In genomic region chr6:2739335-2739734, GRCh38 we compare ENCODE assay signal across 13 cellular contexts. TPM values are rescaled to one million over a fixed set of nuclear protein-coding genes. Genes with fewer than 3 reads are reported as not detected.
DNase-seq lines count a peak whose midpoint lies in the region; ATAC-seq, FAIRE-seq and TF ChIP-seq lines count a peak whose summit lies in the region.
"Had no signal": no experiment of that assay in that cellular context is flagged by ENCODE, and none has a peak within 500 bp of the region (broad histone marks: within the 10 kb centered on the region; RNA-seq: fewer than 3 reads in every experiment).

No MANE protein-coding gene starts in this region.

- H3K9me3 Mint-ChIP-seq in neural progenitor cell: no peaks in the 10 kb centered on the region
- no peaks in the 10 kb centered on the region for H3K9me3 Mint-ChIP-seq in immature natural killer cell
- H3K9me3 Mint-ChIP-seq: activated T-helper 1 cell treated with anti-CD3 and anti-CD28 coated beads, Interleukin-12 subunit alpha, Interleukin-12 subunit beta, Interleukin-2, Interleukin-4 antibody, amounts not matched to agents 30 ng/mL and 10 ng/mL and 1 ng/mL, durations not matched to agents 14 hours and 24 hours and 36 hours had no signal

- SMC1A ChIA-PET in GM12878 (lab: Charles Lee; ENCODE audit: uncharacterized antibody, unreplicated experiment): interaction anchor here (1.3 to 3.2 kb wide), 4 partner anchors 11 to 250 kb away, joined by 3 to 30 read pairs (median 12); partner anchors contain the start of gene MYLK4

- DNase-seq in activated CD4-positive, alpha-beta T cell treated with anti-CD3 and anti-CD28 coated beads for 48 hours: peak; percentile 45
- DNase-seq in activated CD4-positive, alpha-beta T cell treated with anti-CD3 and anti-CD28 coated beads for 1 hour: no peak
- DNase-seq in HT1080 (ENCODE audit: low read depth) (peak; percentile 72), GM12878 (ENCODE audit: low read depth, low spot score) (no peak), neural progenitor cell (ENCODE audit: low spot score) (no peak), ovary (no peak), GM20000 (ENCODE audit: low spot score) (no peak), immature natural killer cell (no peak)
- DNase-seq: hypothalamus, NCI-H1048, sigmoid colon had no signal

- no peak for FAIRE-seq in GM12878 (lab: Jason Lieb, UNC)
- FAIRE-seq: GM19239 had no signal

- H3K4me1 ChIP-seq in GM12878 (ENCODE audit: control insufficient read depth, insufficient read depth, low read length): 0 out of 2 replicates have a peak, but pooled peaks cover 2% of the 10 kb centered on the region
- H3K4me1 ChIP-seq in neural progenitor cell: peaks cover 3% of the 10 kb centered on the region
- H3K4me1 ChIP-seq in ovary (ENCODE audit: insufficient read depth): no peaks in the 10 kb centered on the region

- RAD21 ChIA-PET in GM12878 (lab: Charles Lee; ENCODE audit: unreplicated experiment): interaction anchor here (1.4 to 1.6 kb wide), 2 partner anchors 29 to 107 kb away, joined by 4 to 8 read pairs; no protein-coding TSS in a partner anchor

- H3K27ac ChIP-seq in GM12878 (ENCODE audit: control insufficient read depth, insufficient read depth) (no peak overlapping the region), neural progenitor cell (no peak overlapping the region), ovary (no peak overlapping the region)
- H3K27ac ChIP-seq: sigmoid colon had no signal

- peaks cover 9% of the 10 kb centered on the region for H3K27me3 Mint-ChIP-seq in neural progenitor cell (ENCODE audit: insufficient read depth, low read depth)
- peaks cover 0 to 2% (median 0%) of the 10 kb centered on the region in 3 donors for H3K27me3 Mint-ChIP-seq in immature natural killer cell (ENCODE audit: low read depth in 3 of 3)

- H3K9me3 ChIP-seq in GM12878 (replicated peaks; ENCODE audit: control insufficient read depth, insufficient read depth, low read length): no peaks in the 10 kb centered on the region
- H3K9me3 ChIP-seq in neural progenitor cell (ENCODE audit: low read depth): no peaks in the 10 kb centered on the region
- no peaks in the 10 kb centered on the region for H3K9me3 ChIP-seq in ovary
- H3K9me3 ChIP-seq: sigmoid colon had no signal

- no peak overlapping the region for H3K9ac ChIP-seq in GM12878 (ENCODE audit: control insufficient read depth, insufficient read depth, low read length)
- no peak overlapping the region for H3K9ac ChIP-seq in neural progenitor cell

- peak; percentile 54; the same call in 2 of the 3 replicates for ATAC-seq in GM12878

- 28% methylated on average over 4 of the region's 4 CpGs for WGBS in GM12878 (ENCODE audit: insufficient coverage, insufficient replicate concordance, low lambda C conversion rate, missing lambda C conversion rate)
- 85 to 95% (median 89%) methylated on average over 4 of the region's 4 CpGs for WGBS in ovary, 3 donors

- in situ Hi-C loops in GM12878 (cut with MboI): no loop called here

- H4K20me1 ChIP-seq in GM12878 (ENCODE audit: control insufficient read depth, insufficient read depth) (no peaks in the 10 kb centered on the region), neural progenitor cell (ENCODE audit: low read depth) (no peaks in the 10 kb centered on the region)

- H3K4me3 ChIP-seq in GM12878: no peak overlapping the region
- no peak overlapping the region for H3K4me3 ChIP-seq in neural progenitor cell
- no peak overlapping the region for H3K4me3 ChIP-seq in ovary
- H3K4me3 ChIP-seq: sigmoid colon had no signal

- POLR2A ChIA-PET in GM12878 (lab: Charles Lee): no interaction called here

- no peaks in the 10 kb centered on the region for H3F3A ChIP-seq in neural progenitor cell (ENCODE audit: low read depth)

- H3K27ac Mint-ChIP-seq in neural progenitor cell (peak overlapping the region; percentile 70), immature natural killer cell (no peak overlapping the region)
- H3K27ac Mint-ChIP-seq: activated T-helper 1 cell treated with anti-CD3 and anti-CD28 coated beads, Interleukin-12 subunit alpha, Interleukin-12 subunit beta, Interleukin-2, Interleukin-4 antibody, amounts not matched to agents 30 ng/mL and 10 ng/mL and 1 ng/mL, durations not matched to agents 14 hours and 24 hours and 36 hours had no signal

- H3K27me3 ChIP-seq in GM12878 (replicated peaks in 1 of 2; ENCODE audit: control insufficient read depth in 2 of 2, insufficient read depth in 2 of 2, low read length in 1 of 2): peaks cover 3 to 6% of the 10 kb centered on the region in 2 experiments; a peak in 2 of 4 replicates
- no peaks in the 10 kb centered on the region for H3K27me3 ChIP-seq in neural progenitor cell
- no peaks in the 10 kb centered on the region for H3K27me3 ChIP-seq in ovary
- H3K27me3 ChIP-seq: sigmoid colon had no signal

- H2AFZ ChIP-seq in GM12878 (ENCODE audit: control insufficient read depth, low read depth, low read length) (no peak overlapping the region), neural progenitor cell (replicated peaks) (no peak overlapping the region)

- peaks cover 60% of the 10 kb centered on the region for H3K4me1 Mint-ChIP-seq in neural progenitor cell
- no peaks in the 10 kb centered on the region for H3K4me1 Mint-ChIP-seq in immature natural killer cell

- TF ChIP-seq POLR2A in GM12878 (IDR thresholded peaks at IDR 0.05; ENCODE audit: low read depth, low read length): no peak
- TF ChIP-seq POLR2A in ovary (IDR thresholded peaks at IDR 0.05): no peak

- intact Hi-C loops in GM12878 (cut with micrococcal nuclease; ENCODE audit: unreplicated experiment) (no loop called here), ovary (cut with DNase I) (no loop called here)

- no TSS peak for BruUV-seq in GM12878 (replicated peaks; lab: Mats Ljungman, UMichigan)

- TF ChIP-seq CTCF in GM12878 (IDR thresholded peaks at IDR 0.05 in 2 of 3, conservative IDR thresholded peaks at IDR 0.05 in 1 of 3; ENCODE audit: control insufficient read depth in 2 of 3, extremely low read depth in 1 of 3, insufficient read depth in 1 of 3, low read depth in 3 of 3, low read length in 3 of 3) (no peak), neural progenitor cell (IDR thresholded peaks at IDR 0.05) (no peak), ovary (IDR thresholded peaks at IDR 0.05) (no peak), GM20000 (IDR thresholded peaks at IDR 0.05; ENCODE audit: extremely low read depth, missing control alignments) (no peak)

- H3K36me3 ChIP-seq in GM12878 (ENCODE audit: control insufficient read depth in 2 of 2, insufficient read depth in 2 of 2, low read length in 1 of 2) (no peaks in the 10 kb centered on the region), neural progenitor cell (no peaks in the 10 kb centered on the region), ovary (no peaks in the 10 kb centered on the region)
- H3K36me3 ChIP-seq: sigmoid colon had no signal

- no peak for TF ChIP-seq RAD21 in GM12878 (IDR thresholded peaks at IDR 0.05; ENCODE audit: insufficient read depth, low read depth, low read length)

- CTCF ChIA-PET in GM12878 (lab: Yijun Ruan, JAX): interaction anchor here (0.5 to 5.4 kb wide), 6 partner anchors 12 to 192 kb away, joined by 3 to 85 read pairs (median 4); partner anchors contain the start of gene MYLK4

- no peaks in the 10 kb centered on the region for H3K36me3 Mint-ChIP-seq in neural progenitor cell
- no peaks in the 10 kb centered on the region for H3K36me3 Mint-ChIP-seq in immature natural killer cell

- H3K4me3 Mint-ChIP-seq in neural progenitor cell (no peak overlapping the region), immature natural killer cell (no peak overlapping the region)
- H3K4me3 Mint-ChIP-seq: activated T-helper 1 cell treated with anti-CD3 and anti-CD28 coated beads, Interleukin-12 subunit alpha, Interleukin-12 subunit beta, Interleukin-2, Interleukin-4 antibody, amounts not matched to agents 30 ng/mL and 10 ng/mL and 1 ng/mL, durations not matched to agents 14 hours and 24 hours and 36 hours had no signal

- no peak overlapping the region for H3K4me2 ChIP-seq in GM12878 (ENCODE audit: control insufficient read depth, insufficient read depth)
- H3K4me2 ChIP-seq in neural progenitor cell: no peak overlapping the region

- no peaks in the 10 kb centered on the region for H3K79me2 ChIP-seq in GM12878 (ENCODE audit: control insufficient read depth, insufficient read depth, low read length)
- H3K79me2 ChIP-seq in neural progenitor cell (ENCODE audit: low read depth): no peaks in the 10 kb centered on the region

- TF ChIP-seq EP300 in GM12878 (IDR thresholded peaks at IDR 0.05; ENCODE audit: borderline replicate concordance in 1 of 2, control insufficient read depth in 1 of 2, low read depth in 2 of 2, low read length in 2 of 2) (no peak), ovary (IDR thresholded peaks at IDR 0.05) (no peak)

RNA-seq across cellular contexts. Expression of gene MYLK4, which starts 11.4 kb away (rescaled TPM):
- total RNA-seq in HT1080 (2014; rRNA removed; shearing (Covaris generic)): 0.02 TPM in 1 of 2 replicates, not detected in the other
- polyA plus RNA-seq in HT1080 (2015; cell fraction: cytosol; rRNA removed): 0.07 TPM in 2 replicates
- 0.13 and 0.42 TPM in 2 replicates for polyA plus RNA-seq in HT1080 (2015; cell fraction: nucleus; rRNA removed)
- 0.07 and 0.08 TPM in 2 replicates for total RNA-seq in GM12878 (2013; cell fraction: nucleolus; rRNA removed)
- under 0.01 TPM in 2 replicates for total RNA-seq in GM12878 (2014; rRNA removed)
- 0.04 and 0.09 TPM in 2 replicates for total RNA-seq in GM12878 (2014; rRNA removed; fragmentation: Illumina TruSeq; extraction: Trizol)
- total RNA-seq in GM12878 (2021): 0.05 TPM in 2 replicates
- polyA plus RNA-seq in GM12878 (2011; ENCODE audit: low read depth): not detected
- polyA plus RNA-seq in GM12878 (2011; rRNA removed): 0.05 and 0.06 TPM in 2 replicates
- 0.03 and 0.04 TPM in 2 replicates for polyA plus RNA-seq in GM12878 (2011; cell fraction: cytosol; rRNA removed)
- polyA plus RNA-seq in GM12878 (2011; cell fraction: nucleus; rRNA removed): 0.15 TPM in 2 replicates
- 0.07 TPM in 2 replicates for polyA plus RNA-seq in GM12878 (2012)
- polyA plus RNA-seq in GM12878 (2014; fragmentation: Illumina TruSeq; extraction: Trizol): 0.06 and 0.11 TPM in 2 replicates
- under 1 TPM; under 0.01 to 0.05 TPM for polyA plus RNA-seq in GM12878 (2014; fragmentation: Nextera tagmentation; extraction: Ambion mirVana)
- 0.03 and 0.09 TPM in 2 replicates for polyA plus RNA-seq in GM12878 (2014; rRNA removed)
- under 1 TPM in 1 of 2 experiments, not detected in 1; 0.09 TPM for polyA plus RNA-seq in GM12878 (2016; fragmentation: Nextera tagmentation; extraction: Ambion mirVana)
- polyA minus RNA-seq in GM12878 (2011; rRNA and poly(A)+ RNA removed): 0.05 TPM in 1 of 2 replicates, not detected in the other
- not detected in 2 replicates for polyA minus RNA-seq in GM12878 (2011; cell fraction: cytosol; rRNA and poly(A)+ RNA removed)
- 0.10 TPM in 1 of 2 replicates, not detected in the other for polyA minus RNA-seq in GM12878 (2011; cell fraction: nucleus; rRNA and poly(A)+ RNA removed)
- total RNA-seq in neural progenitor cell (ENCODE audit: low replicate concordance): 0.25 TPM in 1 of 2 replicates, not detected in the other
- total RNA-seq in ovary: under 1 TPM; 0.24 to 0.83 (median 0.50) TPM
- polyA plus RNA-seq in ovary: under 1 TPM; 0.38 to 0.52 TPM
- polyA plus RNA-seq in immature natural killer cell: under 1 TPM in 2 of 3 donors, not detected in 1; 0.09 to 0.17 TPM

RNA-seq across cellular contexts. Expression of gene WRNIP1, which starts 25.9 kb away (rescaled TPM):
- 82.7 and 88.5 TPM in 2 replicates for total RNA-seq in HT1080 (2014; rRNA removed; shearing (Covaris generic))
- 53.5 and 53.7 TPM in 2 replicates for polyA plus RNA-seq in HT1080 (2015; cell fraction: cytosol; rRNA removed)
- polyA plus RNA-seq in HT1080 (2015; cell fraction: nucleus; rRNA removed): 43.0 and 46.5 TPM in 2 replicates
- 21.8 and 24.7 TPM in 2 replicates for total RNA-seq in GM12878 (2013; cell fraction: nucleolus; rRNA removed)
- total RNA-seq in GM12878 (2014; rRNA removed) (26.2 and 29.6 TPM in 2 replicates), GM12878 (2014; rRNA removed; fragmentation: Illumina TruSeq; extraction: Trizol) (23.1 and 23.5 TPM in 2 replicates), GM12878 (2021) (24.9 and 25.1 TPM in 2 replicates), neural progenitor cell (ENCODE audit: low replicate concordance) (25.3 and 34.5 TPM in 2 replicates), ovary (10 to 100 TPM; 30.4 to 73.4 (median 34.6) TPM)
- polyA plus RNA-seq in GM12878 (2011; ENCODE audit: low read depth): 8.4 TPM
- polyA plus RNA-seq in GM12878 (2011; rRNA removed) (25.0 and 30.5 TPM in 2 replicates), GM12878 (2014; fragmentation: Illumina TruSeq; extraction: Trizol) (17.8 and 30.2 TPM in 2 replicates), GM12878 (2014; fragmentation: Nextera tagmentation; extraction: Ambion mirVana) (10 to 100 TPM in 1 of 2 experiments, 1 to 10 TPM in 1; 9.3 to 13.6 TPM), GM12878 (2014; rRNA removed) (28.2 and 29.8 TPM in 2 replicates), GM12878 (2016; fragmentation: Nextera tagmentation; extraction: Ambion mirVana) (10 to 100 TPM; 13.1 to 14.2 TPM), ovary (10 to 100 TPM; 33.9 to 39.5 TPM), immature natural killer cell (10 to 100 TPM; 25.5 to 43.3 (median 26.4) TPM)
- polyA plus RNA-seq in GM12878 (2011; cell fraction: cytosol; rRNA removed): 39.8 and 46.6 TPM in 2 replicates
- polyA plus RNA-seq in GM12878 (2011; cell fraction: nucleus; rRNA removed): 40.1 and 56.2 TPM in 2 replicates
- 19.7 TPM in 2 replicates for polyA plus RNA-seq in GM12878 (2012)
- 21.8 and 30.3 TPM in 2 replicates for polyA minus RNA-seq in GM12878 (2011; rRNA and poly(A)+ RNA removed)
- polyA minus RNA-seq in GM12878 (2011; cell fraction: cytosol; rRNA and poly(A)+ RNA removed): 7.9 and 9.1 TPM in 2 replicates
- polyA minus RNA-seq in GM12878 (2011; cell fraction: nucleus; rRNA and poly(A)+ RNA removed): 17.0 and 27.7 TPM in 2 replicates

Comparison
In these comparisons a context has a peak if more than half of its experiments do, and no peak if none do; other contexts are left out.
1. DNase-seq: peak in activated CD4-positive, alpha-beta T cell treated with anti-CD3 and anti-CD28 coated beads for 48 hours (single experiment) and HT1080 (single experiment); none in activated CD4-positive, alpha-beta T cell treated with anti-CD3 and anti-CD28 coated beads for 1 hour (single experiment), GM12878 (single experiment), neural progenitor cell (single experiment), ovary (0 of 5), GM20000 (single experiment) and immature natural killer cell (0 of 3).